Comparison of ENCODE assay signal across 1 cellular context in the genomic region with DNA sequence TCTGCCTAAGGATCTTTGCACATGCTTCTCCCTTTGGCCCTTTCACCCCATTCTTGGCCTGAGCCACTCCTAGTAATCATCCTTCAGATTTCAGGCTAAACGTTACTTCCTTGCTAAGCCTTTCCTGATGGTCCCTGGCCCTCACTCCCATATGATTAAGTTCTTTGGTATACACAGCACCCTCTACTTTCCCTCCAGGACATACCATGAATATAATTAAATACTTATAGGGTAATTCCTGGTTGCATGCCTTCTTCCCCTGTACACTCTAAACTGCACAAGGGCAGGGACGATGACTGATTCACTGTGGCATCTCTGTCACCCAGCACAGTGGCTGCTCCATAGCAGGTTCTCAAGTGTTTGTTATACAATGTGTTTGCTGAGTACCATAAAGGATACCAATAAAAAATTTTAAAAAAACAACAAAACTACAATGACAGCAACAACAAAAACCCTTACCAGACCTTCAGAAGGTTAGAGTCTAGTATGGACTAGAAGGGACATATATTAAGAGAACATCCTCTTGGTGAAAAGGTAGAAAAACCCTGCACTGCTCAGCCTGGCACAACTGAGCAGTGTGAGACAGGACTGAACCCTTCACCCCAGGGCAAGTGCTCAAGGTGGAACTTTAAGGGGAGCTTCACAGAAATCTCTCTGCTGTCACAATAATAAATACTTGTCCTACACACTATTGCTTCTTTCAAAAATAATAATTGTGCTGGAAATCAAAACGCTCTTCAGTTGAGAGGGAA.
TF ChIP-seq lines count a peak whose summit lies in the region.

No MANE protein-coding gene starts in this region.

TF ChIP-seq in IMR-90, 13 proteins besides CTCF, POLR2A, EP300 and RAD21 (continued from another document):
- TF ChIP-seq USF2 (IDR thresholded peaks at IDR 0.05; ENCODE audit: low read depth, low read length) (no peak), ELK1 (IDR thresholded peaks at IDR 0.05; ENCODE audit: borderline replicate concordance, low read depth, low read length) (no peak), CEBPB (IDR thresholded peaks at IDR 0.05; ENCODE audit: low read depth, low read length) (no peak), CHD1 (IDR thresholded peaks at IDR 0.05; ENCODE audit: low read depth, low read length) (no peak), BHLHE40 (IDR thresholded peaks at IDR 0.05; ENCODE audit: low read depth, low read length) (no peak), MAZ (IDR thresholded peaks at IDR 0.05; ENCODE audit: borderline replicate concordance, low read depth, low read length) (no peak)
TF ChIP-seq in IMR-90: peak in this region for 0.
